8 cellular contexts compared by ENCODE assay signal in the genomic region with DNA sequence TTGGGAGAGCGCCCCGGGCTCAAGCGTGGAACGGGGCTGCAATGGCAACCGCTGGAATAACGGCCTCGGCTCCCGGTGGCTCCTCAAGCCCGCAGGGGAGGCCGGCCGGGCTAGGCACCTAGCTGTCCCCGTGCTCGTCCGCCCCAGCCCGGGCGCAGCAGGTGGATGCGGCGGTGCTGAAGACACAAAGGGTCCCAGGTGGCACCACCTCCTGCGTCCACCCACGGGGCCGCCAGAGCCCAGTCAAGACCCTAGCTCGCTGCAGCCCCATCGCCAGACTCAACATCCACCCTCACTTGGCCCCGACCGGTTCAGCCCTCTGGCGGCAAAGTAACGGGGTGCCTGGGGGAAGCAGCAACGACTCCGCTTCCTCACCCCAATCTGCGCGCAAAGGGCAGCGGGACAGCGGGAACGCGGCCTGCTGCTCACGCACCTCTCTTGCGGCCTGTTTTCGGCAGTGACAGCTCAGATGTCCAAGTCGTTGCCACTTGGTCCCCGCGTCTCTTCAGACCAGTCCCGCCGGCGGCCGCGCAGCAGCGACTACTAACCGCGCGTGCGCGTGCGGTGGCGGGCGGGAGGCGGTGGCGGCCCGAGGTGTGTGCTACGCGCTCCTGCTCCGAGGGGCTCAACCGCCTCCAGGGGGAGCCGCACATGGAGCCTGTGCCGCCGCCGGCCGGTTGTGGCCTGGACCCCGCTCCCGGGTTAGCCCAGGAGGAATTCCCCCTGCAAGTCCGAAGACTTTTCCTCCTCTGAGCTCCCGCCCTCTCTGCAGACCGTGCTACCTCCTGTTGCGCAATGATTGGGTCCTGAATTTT. TPM values are rescaled to one million over a fixed set of nuclear protein-coding genes. Genes with fewer than 3 reads are reported as not detected.
DNase-seq lines count a peak whose midpoint lies in the region; ATAC-seq and TF ChIP-seq lines count a peak whose summit lies in the region.

A gene with protein sequence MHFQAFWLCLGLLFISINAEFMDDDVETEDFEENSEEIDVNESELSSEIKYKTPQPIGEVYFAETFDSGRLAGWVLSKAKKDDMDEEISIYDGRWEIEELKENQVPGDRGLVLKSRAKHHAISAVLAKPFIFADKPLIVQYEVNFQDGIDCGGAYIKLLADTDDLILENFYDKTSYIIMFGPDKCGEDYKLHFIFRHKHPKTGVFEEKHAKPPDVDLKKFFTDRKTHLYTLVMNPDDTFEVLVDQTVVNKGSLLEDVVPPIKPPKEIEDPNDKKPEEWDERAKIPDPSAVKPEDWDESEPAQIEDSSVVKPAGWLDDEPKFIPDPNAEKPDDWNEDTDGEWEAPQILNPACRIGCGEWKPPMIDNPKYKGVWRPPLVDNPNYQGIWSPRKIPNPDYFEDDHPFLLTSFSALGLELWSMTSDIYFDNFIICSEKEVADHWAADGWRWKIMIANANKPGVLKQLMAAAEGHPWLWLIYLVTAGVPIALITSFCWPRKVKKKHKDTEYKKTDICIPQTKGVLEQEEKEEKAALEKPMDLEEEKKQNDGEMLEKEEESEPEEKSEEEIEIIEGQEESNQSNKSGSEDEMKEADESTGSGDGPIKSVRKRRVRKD (minus strand): TSS at position 545 of the 815 bp plus-strand sequence. CDS start 14,570 bp downstream, outside the sequence.

- H3K27ac ChIP-seq in HCT116 (ENCODE audit: low read depth, low read length) (no peak within 1 kb of the TSS), right atrium auricular region (peak within 1 kb of the TSS; percentile 83 to 87)

- peak; percentile 89 for DNase-seq in GM03348 (ENCODE audit: low spot score)
- DNase-seq in HCT116 (ENCODE audit: low read depth, low spot score): peak; percentile 45
- peak; percentile 55 for DNase-seq in M059J (ENCODE audit: low read depth)
- peak; percentile 91 for DNase-seq in SK-N-DZ (ENCODE audit: low spot score)
- peak in 50 of 56 donors; percentile 1 to 75 (median 38) for DNase-seq in amygdala (lab: John Stamatoyannopoulos, UW)
- DNase-seq in right atrium auricular region (ENCODE audit: low spot score): no peak
- DNase-seq in posterior vena cava (ENCODE audit: low spot score): peak; percentile 84
- DNase-seq in NK-92 (lab: John Stamatoyannopoulos, UW; ENCODE audit: unreplicated experiment): no peak

- H2AFZ ChIP-seq in HCT116 (ENCODE audit: low read depth, low read length, poor library complexity, severe bottlenecking): peak within 1 kb of the TSS; percentile 88

- H3K4me2 ChIP-seq in HCT116 (ENCODE audit: low read length): peak within 1 kb of the TSS; percentile 98

- H3K9me3 ChIP-seq in HCT116 (ENCODE audit: control insufficient read depth in 1 of 2, insufficient read depth in 1 of 2, low read depth in 1 of 2, low read length in 2 of 2) (no peaks in the 10 kb centered on the region), right atrium auricular region (no peaks in the 10 kb centered on the region)

- intact Hi-C loops in HCT116 (cut with micrococcal nuclease): no loop called here
- intact Hi-C loops in posterior vena cava (cut with DNase I): no loop called here

- no peaks in the 10 kb centered on the region for H3K27me3 ChIP-seq in HCT116 (ENCODE audit: insufficient read depth, low read length)
- no peaks in the 10 kb centered on the region for H3K27me3 ChIP-seq in right atrium auricular region

- no peaks in the 10 kb centered on the region for H3K9me2 ChIP-seq in HCT116 (ENCODE audit: insufficient read depth)

- peak; percentile 95 for ATAC-seq in HCT116

- peak within 1 kb of the TSS; percentile 43 for H3K9ac ChIP-seq in HCT116 (ENCODE audit: low read length)

- RAD21 ChIA-PET in HCT116 (lab: Charles Lee; ENCODE audit: low non-redundant PET in 1 of 2, low total read pairs in 2 of 2, uncharacterized antibody in 2 of 2, unreplicated experiment in 2 of 2): no interaction called here

- no peaks in the 10 kb centered on the region for H3K79me2 ChIP-seq in HCT116 (ENCODE audit: insufficient read depth, low read length)

- CTCF ChIA-PET in HCT116 (lab: Charles Lee): interaction anchor here (0.8 kb wide), 1 partner anchor 28 kb away, joined by 3 read pairs; no protein-coding TSS in a partner anchor

- POLR2A ChIA-PET in HCT116 (lab: Charles Lee): no interaction called here

- H3K4me1 ChIP-seq in HCT116 (ENCODE audit: control insufficient read depth in 1 of 2, insufficient read depth in 2 of 2, low read length in 2 of 2) (peaks cover 3 to 11% of the 10 kb centered on the region in 2 experiments; a peak in 3 of 4 replicates), right atrium auricular region (peaks cover 0 to 18% of the 10 kb centered on the region in 2 donors)

- H4K20me1 ChIP-seq in HCT116 (ENCODE audit: insufficient read depth): no peaks in the 10 kb centered on the region

- TF ChIP-seq CTCF in HCT116 (IDR thresholded peaks at IDR 0.05 in 2 of 3, conservative IDR thresholded peaks at IDR 0.05 in 1 of 3; ENCODE audit: borderline replicate concordance in 1 of 3, insufficient read depth in 1 of 3, low read depth in 2 of 3, low read length in 2 of 3) (peak; percentile 17 to 58 (median 41); a peak in 5 of 6 replicates), right atrium auricular region (IDR thresholded peaks at IDR 0.05) (peak; percentile 46 to 61)

- peak; percentile 15; the same call in 1 of the 2 replicates for TF ChIP-seq RAD21 in HCT116 (IDR thresholded peaks at IDR 0.05; ENCODE audit: low read depth)

- no TSS peak for BruUV-seq in HCT116 (replicated peaks; lab: Mats Ljungman, UMichigan)

- no peak for TF ChIP-seq POLR2A in HCT116 (IDR thresholded peaks at IDR 0.05; ENCODE audit: borderline replicate concordance, extremely low read depth, insufficient read depth, insufficient read length)

- H3K36me3 ChIP-seq in HCT116 (ENCODE audit: control insufficient read depth in 1 of 2, insufficient read depth in 2 of 2, low read length in 2 of 2) (no peaks in the 10 kb centered on the region), right atrium auricular region (no peaks in the 10 kb centered on the region)

- H3K4me3 ChIP-seq in HCT116 (replicated peaks in 1 of 2; ENCODE audit: low read depth in 1 of 2, low read length in 2 of 2) (peak within 1 kb of the TSS; percentile 56 to 67), right atrium auricular region (peak within 1 kb of the TSS; percentile 49 to 71)

TF ChIP-seq in HCT116, 20 proteins besides CTCF, POLR2A, EP300 and RAD21 (continues in another document):
- TF ChIP-seq EZH2 (IDR thresholded peaks at IDR 0.05) (no peak), JUND (IDR thresholded peaks at IDR 0.05) (no peak), ZFX (IDR thresholded peaks at IDR 0.05) (peak; percentile 37; the same call in 1 of the 2 replicates), POLR2AphosphoS5 (IDR thresholded peaks at IDR 0.05; ENCODE audit: low read depth, low read length) (peak; percentile 60), CEBPB (IDR thresholded peaks at IDR 0.05; ENCODE audit: low read depth) (peak; percentile 97), ELF1 (IDR thresholded peaks at IDR 0.05; ENCODE audit: borderline replicate concordance, low read depth) (no peak), CBX3 (IDR thresholded peaks at IDR 0.05; ENCODE audit: low read depth) (no peak), FOSL1 (IDR thresholded peaks at IDR 0.05; ENCODE audit: low read depth) (no peak), SP1 (IDR thresholded peaks at IDR 0.05; ENCODE audit: low read depth) (no peak), SIN3A (IDR thresholded peaks at IDR 0.05; ENCODE audit: low read depth) (no peak), YY1 (IDR thresholded peaks at IDR 0.05; ENCODE audit: extremely low read depth, insufficient replicate concordance, low read depth, low read length) (peak; percentile 56), EZH2phosphoT487 (IDR thresholded peaks at IDR 0.05; ENCODE audit: borderline replicate concordance) (no peak), EGR1 (IDR thresholded peaks at IDR 0.05; ENCODE audit: low read depth) (no peak), TCF7L2 (IDR thresholded peaks at IDR 0.05; ENCODE audit: borderline replicate concordance, extremely low read depth, insufficient read depth, insufficient read length) (no peak), ZNF274 (IDR thresholded peaks at IDR 0.05; ENCODE audit: low read depth, low read length) (no peak), SRF (IDR thresholded peaks at IDR 0.05; ENCODE audit: low read depth) (no peak)
- TF ChIP-seq, protein P1, sequence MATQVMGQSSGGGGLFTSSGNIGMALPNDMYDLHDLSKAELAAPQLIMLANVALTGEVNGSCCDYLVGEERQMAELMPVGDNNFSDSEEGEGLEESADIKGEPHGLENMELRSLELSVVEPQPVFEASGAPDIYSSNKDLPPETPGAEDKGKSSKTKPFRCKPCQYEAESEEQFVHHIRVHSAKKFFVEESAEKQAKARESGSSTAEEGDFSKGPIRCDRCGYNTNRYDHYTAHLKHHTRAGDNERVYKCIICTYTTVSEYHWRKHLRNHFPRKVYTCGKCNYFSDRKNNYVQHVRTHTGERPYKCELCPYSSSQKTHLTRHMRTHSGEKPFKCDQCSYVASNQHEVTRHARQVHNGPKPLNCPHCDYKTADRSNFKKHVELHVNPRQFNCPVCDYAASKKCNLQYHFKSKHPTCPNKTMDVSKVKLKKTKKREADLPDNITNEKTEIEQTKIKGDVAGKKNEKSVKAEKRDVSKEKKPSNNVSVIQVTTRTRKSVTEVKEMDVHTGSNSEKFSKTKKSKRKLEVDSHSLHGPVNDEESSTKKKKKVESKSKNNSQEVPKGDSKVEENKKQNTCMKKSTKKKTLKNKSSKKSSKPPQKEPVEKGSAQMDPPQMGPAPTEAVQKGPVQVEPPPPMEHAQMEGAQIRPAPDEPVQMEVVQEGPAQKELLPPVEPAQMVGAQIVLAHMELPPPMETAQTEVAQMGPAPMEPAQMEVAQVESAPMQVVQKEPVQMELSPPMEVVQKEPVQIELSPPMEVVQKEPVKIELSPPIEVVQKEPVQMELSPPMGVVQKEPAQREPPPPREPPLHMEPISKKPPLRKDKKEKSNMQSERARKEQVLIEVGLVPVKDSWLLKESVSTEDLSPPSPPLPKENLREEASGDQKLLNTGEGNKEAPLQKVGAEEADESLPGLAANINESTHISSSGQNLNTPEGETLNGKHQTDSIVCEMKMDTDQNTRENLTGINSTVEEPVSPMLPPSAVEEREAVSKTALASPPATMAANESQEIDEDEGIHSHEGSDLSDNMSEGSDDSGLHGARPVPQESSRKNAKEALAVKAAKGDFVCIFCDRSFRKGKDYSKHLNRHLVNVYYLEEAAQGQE (IDR thresholded peaks at IDR 0.05; ENCODE audit: low read depth): no peak
- TF ChIP-seq, protein P2, sequence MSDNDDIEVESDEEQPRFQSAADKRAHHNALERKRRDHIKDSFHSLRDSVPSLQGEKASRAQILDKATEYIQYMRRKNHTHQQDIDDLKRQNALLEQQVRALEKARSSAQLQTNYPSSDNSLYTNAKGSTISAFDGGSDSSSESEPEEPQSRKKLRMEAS (IDR thresholded peaks at IDR 0.05): peak; percentile 73

RNA-seq across cellular contexts. Expression of the gene that starts here (rescaled TPM):
- 1.4 TPM for total RNA-seq in HCT116 (2021; ENCODE audit: unreplicated experiment)
- 0.69 and 1.1 TPM in 2 replicates for polyA plus RNA-seq in HCT116 (2012)
- total RNA-seq in M059J (2014; rRNA removed; shearing (Covaris generic)): 3.8 and 7.4 TPM in 2 replicates
- polyA plus RNA-seq in SK-N-DZ (2014; cell fraction: cytosol; rRNA removed): 18.4 and 18.6 TPM in 2 replicates
- 12.5 and 16.6 TPM in 2 replicates for polyA plus RNA-seq in SK-N-DZ (2014; cell fraction: nucleus; rRNA removed)
- 10 to 100 TPM; 40.8 to 92.6 TPM for total RNA-seq in right atrium auricular region
- under 1 TPM; 0.52 to 0.74 TPM for total RNA-seq in posterior vena cava

Comparison
In these comparisons a context has a peak if more than half of its experiments do, and no peak if none do; other contexts are left out.
1. Peak in DNase-seq in posterior vena cava; RNA of the gene not detected or under 1 TPM.
2. DNase-seq: peak in GM03348 (single experiment), HCT116 (single experiment), M059J (single experiment), SK-N-DZ (single experiment) and amygdala (50 of 56); none in right atrium auricular region (single experiment) and NK-92 (single experiment).